ENCODE assay signal across 3 cellular contexts in the genomic region with DNA sequence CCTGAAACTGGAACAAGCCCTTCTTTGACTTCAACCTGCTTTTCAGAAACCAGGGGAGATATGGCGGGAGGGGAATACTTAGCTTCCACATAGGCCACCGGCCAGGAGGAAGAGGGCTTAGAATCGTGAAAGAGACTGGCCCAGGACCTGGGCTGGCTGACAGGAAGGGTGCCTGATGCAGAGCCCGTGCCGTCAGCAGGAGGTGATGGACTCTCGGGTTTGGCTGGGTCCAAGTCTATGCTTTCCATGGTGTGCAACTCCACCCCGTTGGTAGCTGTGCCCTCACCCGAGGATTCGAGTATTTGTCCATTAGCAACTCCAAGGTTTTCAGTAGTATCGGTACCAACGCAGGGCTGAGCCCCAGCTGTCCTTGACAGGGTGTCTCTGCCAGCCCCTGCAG. TPM values are rescaled to one million over a fixed set of nuclear protein-coding genes. Genes with fewer than 3 reads are reported as not detected.
"Had no signal": no experiment of that assay in that cellular context is flagged by ENCODE, and none has a peak within 500 bp of the region (broad histone marks: within the 10 kb centered on the region; RNA-seq: fewer than 3 reads in every experiment).

No MANE protein-coding gene starts in this region.

RNA-seq across cellular contexts. Expression of gene OR11H12, which starts 35.1 kb away (rescaled TPM):
- total RNA-seq: LHCN-M2, M059J, MCF 10A had no signal
